Comparison of ENCODE assay signal across 9 cellular contexts in the genomic region with DNA sequence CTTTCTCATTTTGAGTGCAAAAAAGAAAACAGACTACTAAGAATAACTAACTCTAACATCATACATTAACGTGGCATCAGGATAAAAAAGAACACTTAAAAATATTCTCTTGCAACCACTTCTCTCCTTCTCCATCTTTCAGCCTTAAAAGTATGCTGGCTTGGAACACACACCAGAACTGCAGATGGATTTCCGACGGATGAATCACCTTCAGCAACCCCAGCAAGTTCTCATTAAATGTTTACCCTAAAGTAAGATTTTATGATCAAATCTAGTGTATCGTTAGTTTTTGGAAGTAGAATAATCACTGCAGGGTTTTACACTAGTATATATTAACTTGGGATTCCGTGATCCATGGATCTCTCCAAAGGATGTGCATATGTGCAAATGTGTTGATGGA. TPM values are rescaled to one million over a fixed set of nuclear protein-coding genes. Genes with fewer than 3 reads are reported as not detected.
DNase-seq lines count a peak whose midpoint lies in the region; ATAC-seq and TF ChIP-seq lines count a peak whose summit lies in the region.
"Had no signal": no experiment of that assay in that cellular context is flagged by ENCODE, and none has a peak within 500 bp of the region (broad histone marks: within the 10 kb centered on the region; RNA-seq: fewer than 3 reads in every experiment).

No MANE protein-coding gene starts in this region.

- no peak for TF ChIP-seq EP300 in gastroesophageal sphincter (IDR thresholded peaks at IDR 0.05)

- peaks cover 18% of the 10 kb centered on the region for H3K36me3 Mint-ChIP-seq in T-helper 2 cell treated with Interferon-gamma antibody and Interleukin-4, amounts not matched to agents 5 μg/mL and 100 μg/mL, for 36 hours (ENCODE audit: low read depth)
- H3K36me3 Mint-ChIP-seq in T-cell = peaks cover 8% of the 10 kb centered on the region

- peaks cover 26% of the 10 kb centered on the region for H3K4me1 Mint-ChIP-seq in T-helper 2 cell treated with Interferon-gamma antibody and Interleukin-4, amounts not matched to agents 5 μg/mL and 100 μg/mL, for 36 hours (ENCODE audit: low read depth)
- peaks cover 44 to 52% (median 45%) of the 10 kb centered on the region in 3 donors for H3K4me1 Mint-ChIP-seq in T-cell
- peaks cover 45% of the 10 kb centered on the region for H3K4me1 Mint-ChIP-seq in stimulated activated naive CD8-positive, alpha-beta T cell treated with anti-CD3 and anti-CD28 coated beads, Interleukin-15, amount 100 ng/mL, for 72 hours

- peaks cover 0 to 57% (median 5%) of the 10 kb centered on the region in 3 donors for H3K4me1 ChIP-seq in gastroesophageal sphincter

- POLR2A ChIA-PET in T-cell (lab: Charles Lee) = interaction anchor here in 1 of 2 donors (0.6 to 1.5 kb wide), 3 partner anchors 133 to 173 kb away, joined by 7 to 11 read pairs (median 7); no protein-coding TSS in a partner anchor

- no peak for TF ChIP-seq CTCF in gastroesophageal sphincter (IDR thresholded peaks at IDR 0.05)

- peaks cover 0 to 25% of the 10 kb centered on the region in 2 donors for H3K36me3 ChIP-seq in gastroesophageal sphincter

- peak overlapping the region; percentile 73 to 78 for H3K4me3 ChIP-seq in gastroesophageal sphincter

- H3K9me3 Mint-ChIP-seq in T-helper 2 cell treated with Interferon-gamma antibody and Interleukin-4, amounts not matched to agents 5 μg/mL and 100 μg/mL, for 36 hours = no peaks in the 10 kb centered on the region
- H3K9me3 Mint-ChIP-seq in T-cell = no peaks in the 10 kb centered on the region
- H3K9me3 Mint-ChIP-seq in stimulated activated naive CD8-positive, alpha-beta T cell treated with anti-CD3 and anti-CD28 coated beads, Interleukin-15, amount 100 ng/mL, for 72 hours = no peaks in the 10 kb centered on the region

- no peak for TF ChIP-seq POLR2A in gastroesophageal sphincter (IDR thresholded peaks at IDR 0.05)

- ATAC-seq in T-cell (replicated peaks in 1 of 4) = no peak
- no peak for ATAC-seq in gastroesophageal sphincter
- ATAC-seq in stimulated activated naive CD8-positive, alpha-beta T cell treated with anti-CD3 and anti-CD28 coated beads, Interleukin-15, amount 100 ng/mL, for 72 hours = no peak
- no peak for ATAC-seq in HG02852 (IDR thresholded peaks at IDR 0.05; ENCODE audit: unreplicated experiment)
- no peak for ATAC-seq in HG02840 (IDR thresholded peaks at IDR 0.05; ENCODE audit: low FRiP score, unreplicated experiment)

- no peak for DNase-seq in T-helper 2 cell treated with Interferon-gamma antibody and Interleukin-4, amounts not matched to agents 5 μg/mL and 100 μg/mL, for 36 hours (ENCODE audit: low spot score)
- DNase-seq in T-helper 2 cell (no peak), T-cell (no peak), SKM-1 (lab: John Stamatoyannopoulos, UW; ENCODE audit: unreplicated experiment) (no peak)
- no peak for DNase-seq in stimulated activated naive CD8-positive, alpha-beta T cell treated with anti-CD3 and anti-CD28 coated beads, Interleukin-15, amount 100 ng/mL, for 72 hours
- DNase-seq: 8988T had no signal

- WGBS in gastroesophageal sphincter (ENCODE audit: low coverage in 1 of 2), 2 donors = 27 to 37% methylated on average over 5 of the region's 5 CpGs

- CTCF ChIA-PET in T-cell (lab: Charles Lee) = interaction anchor here in 1 of 2 donors (1.4 to 1.6 kb wide), 2 partner anchors 170 to 178 kb away, joined by 5 to 14 read pairs; no protein-coding TSS in a partner anchor

- H3K4me3 Mint-ChIP-seq in T-helper 2 cell treated with Interferon-gamma antibody and Interleukin-4, amounts not matched to agents 5 μg/mL and 100 μg/mL, for 36 hours = peak overlapping the region; percentile 97
- peak overlapping the region; percentile 95 to 97 (median 96) for H3K4me3 Mint-ChIP-seq in T-cell
- H3K4me3 Mint-ChIP-seq in stimulated activated naive CD8-positive, alpha-beta T cell treated with anti-CD3 and anti-CD28 coated beads, Interleukin-15, amount 100 ng/mL, for 72 hours = peak overlapping the region; percentile 80 to 95

- H3K27me3 ChIP-seq in gastroesophageal sphincter = no peaks in the 10 kb centered on the region

- no peaks in the 10 kb centered on the region for H3K9me3 ChIP-seq in gastroesophageal sphincter

- peak overlapping the region; percentile 89 for H3K27ac Mint-ChIP-seq in T-helper 2 cell treated with Interferon-gamma antibody and Interleukin-4, amounts not matched to agents 5 μg/mL and 100 μg/mL, for 36 hours
- H3K27ac Mint-ChIP-seq in T-cell = peak overlapping the region; percentile 64 to 96
- peak overlapping the region in 1 of 2 donors; percentile 99 for H3K27ac Mint-ChIP-seq in stimulated activated naive CD8-positive, alpha-beta T cell treated with anti-CD3 and anti-CD28 coated beads, Interleukin-15, amount 100 ng/mL, for 72 hours

- H3K27ac ChIP-seq in gastroesophageal sphincter = peak overlapping the region in 3 of 4 donors; percentile 25 to 99 (median 97)

- no peaks in the 10 kb centered on the region for H3K27me3 Mint-ChIP-seq in T-helper 2 cell treated with Interferon-gamma antibody and Interleukin-4, amounts not matched to agents 5 μg/mL and 100 μg/mL, for 36 hours (ENCODE audit: low read depth)
- H3K27me3 Mint-ChIP-seq in T-cell = no peaks in the 10 kb centered on the region
- H3K27me3 Mint-ChIP-seq in stimulated activated naive CD8-positive, alpha-beta T cell treated with anti-CD3 and anti-CD28 coated beads, Interleukin-15, amount 100 ng/mL, for 72 hours = no peaks in the 10 kb centered on the region

RNA-seq across cellular contexts. Expression of a gene that starts 1.2 kb away (rescaled TPM):
- total RNA-seq in T-cell (100 to 1,000 TPM in 3 of 5 donors, 10 to 100 TPM in 2; 78.9 to 121 (median 117) TPM), gastroesophageal sphincter (10 to 100 TPM; 34.2 to 95.4 (median 85.9) TPM)

RNA-seq across cellular contexts. Expression of a gene that starts 50.8 kb away (rescaled TPM):
- total RNA-seq in T-cell (100 to 1,000 TPM; 143 to 193 (median 151) TPM), gastroesophageal sphincter (100 to 1,000 TPM; 140 to 241 (median 162) TPM)

RNA-seq across cellular contexts. Expression of a gene that starts 56.2 kb away (rescaled TPM):
- total RNA-seq in T-cell = 1 to 10 TPM in 1 of 5 donors, under 1 TPM in 3, not detected in 1; 0.36 to 1.3 (median 0.56) TPM
- 1 to 10 TPM; 4.4 to 8.0 (median 5.1) TPM for total RNA-seq in gastroesophageal sphincter
